ENCODE assay signal across 20 cellular contexts in genomic region chr15:87753539-87753938, GRCh38.
DNase-seq lines count a peak whose midpoint lies in the region; ATAC-seq and TF ChIP-seq lines count a peak whose summit lies in the region.
"Had no signal": no experiment of that assay in that cellular context is flagged by ENCODE, and none has a peak within 500 bp of the region (broad histone marks: within the 10 kb centered on the region; RNA-seq: fewer than 3 reads in every experiment).

No MANE protein-coding gene starts in this region.

- H4K20me1 ChIP-seq in IMR-90 (ENCODE audit: insufficient read depth, low read length), result no peaks in the 10 kb centered on the region

- in situ Hi-C loops in IMR-90 (cut with MboI; ENCODE audit: low sequenced_read_pairs), result no loop called here

- no peak overlapping the region for H3K18ac ChIP-seq in IMR-90 (ENCODE audit: low read depth, low read length)

- H3K27me3 ChIP-seq in IMR-90 (ENCODE audit: control insufficient read depth, insufficient read depth, low read length), result no peaks in the 10 kb centered on the region
- no peaks in the 10 kb centered on the region for H3K27me3 ChIP-seq in SJCRH30
- H3K27me3 ChIP-seq: sigmoid colon, tibial nerve had no signal

- no peak overlapping the region for H3K27ac ChIP-seq in IMR-90 (ENCODE audit: insufficient read depth, low read length)
- no peak overlapping the region for H3K27ac ChIP-seq in SJCRH30
- H3K27ac ChIP-seq: lower lobe of right lung, sigmoid colon, VCaP had no signal

- 0 out of 3 replicates have a peak overlapping the region, but pooled peaks have one; percentile 24 for H2BK15ac ChIP-seq in IMR-90 (ENCODE audit: low read depth, low read length)

- no peak overlapping the region for H3K56ac ChIP-seq in IMR-90 (ENCODE audit: extremely low read depth, insufficient read depth, low read length)

- CTCF ChIA-PET in IMR-90 (lab: Yijun Ruan, JAX), result no interaction called here

- H3K4me3 ChIP-seq in IMR-90 (ENCODE audit: insufficient read depth, low read depth, low read length) (no peak overlapping the region), SJCRH30 (no peak overlapping the region)
- H3K4me3 ChIP-seq: lower lobe of right lung, sigmoid colon, tibial nerve had no signal

- no peak overlapping the region for H3K9ac ChIP-seq in IMR-90 (ENCODE audit: low read depth, low read length)

- 89% methylated on average over 5 of the region's 11 CpGs; no CpG with 5 or more reads in 1 of the 2 experiments for WGBS in IMR-90 (ENCODE audit: extremely low coverage in 2 of 2, insufficient read length in 1 of 2), 2 experiments

- H3K9me3 ChIP-seq in IMR-90 (ENCODE audit: control insufficient read depth, insufficient read depth, low read length) (no peaks in the 10 kb centered on the region), SJCRH30 (replicated peaks) (no peaks in the 10 kb centered on the region)
- H3K9me3 ChIP-seq: lower lobe of right lung, sigmoid colon, tibial nerve had no signal

- no TSS peak for BruUV-seq in IMR-90 (replicated peaks; lab: Mats Ljungman, UMichigan)

- TF ChIP-seq RAD21 in IMR-90 (IDR thresholded peaks at IDR 0.05; ENCODE audit: low read length), result no peak

- H3K79me1 ChIP-seq in IMR-90 (ENCODE audit: low read depth in 1 of 2, low read length in 2 of 2), result no peaks in the 10 kb centered on the region

- intact Hi-C loops in IMR-90 (cut with micrococcal nuclease), result loop anchor here (2.0 to 5.0 kb wide), 2 partner anchors 64 to 117 kb away; no protein-coding TSS in a partner anchor

- H2AFZ ChIP-seq in IMR-90 (replicated peaks; ENCODE audit: low read length, poor library complexity), result no peak overlapping the region

- no peak overlapping the region for H3K23ac ChIP-seq in IMR-90 (ENCODE audit: low read depth, low read length)

- ATAC-seq in IMR-90 (ENCODE audit: low read depth) (no peak), HG03520 (IDR thresholded peaks at IDR 0.05; ENCODE audit: unreplicated experiment) (no peak)
- ATAC-seq: activated CD8-positive, alpha-beta memory T cell treated with anti-CD3 and anti-CD28 coated beads, Interleukin-2, amount 10 ng/mL, durations not matched to agents 7 days and 5 days; lower lobe of right lung; stimulated activated naive CD8-positive, alpha-beta T cell treated with anti-CD3 and anti-CD28 coated beads, Interleukin-15, amount 100 ng/mL, for 72 hours had no signal

- H4K91ac ChIP-seq in IMR-90 (ENCODE audit: insufficient read depth, low read depth, low read length), result peak overlapping the region; percentile 68

- H2BK20ac ChIP-seq in IMR-90 (ENCODE audit: low read depth, low read length), result no peak overlapping the region; the same call in 1 of the 2 replicates

- H3K9me1 ChIP-seq in IMR-90 (ENCODE audit: insufficient read depth, low read length), result peaks cover under 1% of the 10 kb centered on the region; the same call in 1 of the 2 replicates

- H2AK9ac ChIP-seq in IMR-90 (replicated peaks; ENCODE audit: low read depth, low read length, poor library complexity), result no peak overlapping the region

- H2AK5ac ChIP-seq in IMR-90 (ENCODE audit: low read depth, low read length), result no peak overlapping the region; the same call in 1 of the 2 replicates

- H2BK5ac ChIP-seq in IMR-90 (ENCODE audit: low read depth, low read length, poor library complexity, severe bottlenecking), result no peak overlapping the region

- no peak overlapping the region for H3K4me2 ChIP-seq in IMR-90 (ENCODE audit: low read depth, low read length)

- POLR2A ChIA-PET in IMR-90 (lab: Charles Lee; ENCODE audit: unreplicated experiment), result no interaction called here

- H4K8ac ChIP-seq in IMR-90 (ENCODE audit: low read depth in 2 of 2, low read length in 2 of 2), result peak overlapping the region in 1 of 2 experiments; percentile 55; a peak in 2 of 4 replicates

- peak; percentile 20 for DNase-seq in COLO668 (lab: John Stamatoyannopoulos, UW; ENCODE audit: unreplicated experiment)
- DNase-seq in IMR-90, result no peak
- DNase-seq in SJCRH30, result peak; percentile 37 to 53
- peak; percentile 38 for DNase-seq in iPS-NIHi7 (ENCODE audit: extremely low spot score)
- DNase-seq in NK-92 treated with Interleukin-12 subunit alpha and Interleukin-12 subunit beta, amount 100 ng/mL, for 24 hours (lab: John Stamatoyannopoulos, UW), result no peak
- DNase-seq in activated effector memory CD4-positive, alpha-beta T cell treated with anti-CD3 and anti-CD28 coated beads, Interleukin-2, amount 50 U/mL, for 16 hours, result no peak
- DNase-seq: activated CD4-positive, alpha-beta T cell treated with anti-CD3 and anti-CD28 coated beads, Interleukin-2, amount 10 ng/mL, durations not matched to agents 7 days and 5 days; activated CD8-positive, alpha-beta memory T cell treated with anti-CD3 and anti-CD28 coated beads, Interleukin-2, amount 10 ng/mL, durations not matched to agents 7 days and 5 days; activated naive CD4-positive, alpha-beta T cell treated with anti-CD3 and anti-CD28 coated beads, Interleukin-2, amount 50 U/mL, for 16 hours; AML-193; CD8-positive, alpha-beta memory T cell; DMS53; lower lobe of right lung; NCI-H1417 treated with DMSO at 0.1 percent for 48 hours; sigmoid colon; stimulated activated CD4-positive, alpha-beta T cell treated with anti-CD3 and anti-CD28 coated beads, Interleukin-15, amount 100 ng/mL, for 24 hours; stimulated activated naive CD8-positive, alpha-beta T cell treated with anti-CD3 and anti-CD28 coated beads, Interleukin-15, amount 100 ng/mL, for 72 hours had no signal

- TF ChIP-seq CTCF in IMR-90 (conservative IDR thresholded peaks at IDR 0.05; ENCODE audit: low read depth, low read length), result no peak

- TF ChIP-seq POLR2A in IMR-90 (IDR thresholded peaks at IDR 0.05; ENCODE audit: low read depth, low read length), result no peak

- no peak overlapping the region for H3K14ac ChIP-seq in IMR-90 (replicated peaks; ENCODE audit: low read depth, low read length)

- peak overlapping the region; percentile 15; the same call in 1 of the 2 replicates for H3K4ac ChIP-seq in IMR-90 (ENCODE audit: low read depth, low read length)

- H3K36me3 ChIP-seq in IMR-90 (ENCODE audit: control insufficient read depth, insufficient read depth, low read length), result no peaks in the 10 kb centered on the region
- no peaks in the 10 kb centered on the region for H3K36me3 ChIP-seq in SJCRH30
- H3K36me3 ChIP-seq: lower lobe of right lung, sigmoid colon, tibial nerve had no signal

- dilution Hi-C loops in IMR-90 (cut with HindIII; ENCODE audit: low sequenced_read_pairs, unreplicated experiment), result no loop called here

- no peak overlapping the region for H4K5ac ChIP-seq in IMR-90 (ENCODE audit: low read depth, low read length)

- H3K4me1 ChIP-seq in IMR-90 (ENCODE audit: control insufficient read depth, insufficient read depth, low read length) (peaks cover 14% of the 10 kb centered on the region), SJCRH30 (peaks cover 36% of the 10 kb centered on the region)

- peak overlapping the region; percentile 26; the same call in 1 of the 2 replicates for H2BK120ac ChIP-seq in IMR-90 (ENCODE audit: low read depth, low read length)

TF ChIP-seq in IMR-90, 13 proteins besides CTCF, POLR2A, EP300 and RAD21:
- TF ChIP-seq SMC3 (IDR thresholded peaks at IDR 0.05; ENCODE audit: low read depth, low read length), result no peak
- no peak for TF ChIP-seq MAFK (IDR thresholded peaks at IDR 0.05; ENCODE audit: low read depth, low read length)
- TF ChIP-seq CHD1 (IDR thresholded peaks at IDR 0.05; ENCODE audit: low read depth, low read length), result no peak
- TF ChIP-seq ELK1 (IDR thresholded peaks at IDR 0.05; ENCODE audit: borderline replicate concordance, low read depth, low read length), result no peak
- no peak for TF ChIP-seq CEBPB (IDR thresholded peaks at IDR 0.05; ENCODE audit: low read depth, low read length)
- no peak for TF ChIP-seq BHLHE40 (IDR thresholded peaks at IDR 0.05; ENCODE audit: low read depth, low read length)
- TF ChIP-seq NFE2L2 (IDR thresholded peaks at IDR 0.05; ENCODE audit: low read depth, low read length), result no peak
- TF ChIP-seq FOS (IDR thresholded peaks at IDR 0.05; ENCODE audit: low read depth, low read length), result no peak
- no peak for TF ChIP-seq RCOR1 (IDR thresholded peaks at IDR 0.05; ENCODE audit: insufficient replicate concordance, low read length)
- no peak for TF ChIP-seq MAZ (IDR thresholded peaks at IDR 0.05; ENCODE audit: borderline replicate concordance, low read depth, low read length)
- TF ChIP-seq MXI1 (IDR thresholded peaks at IDR 0.05; ENCODE audit: borderline replicate concordance, low read depth, low read length), result no peak
- TF ChIP-seq USF2 (IDR thresholded peaks at IDR 0.05; ENCODE audit: low read depth, low read length), result no peak
- no peak for TF ChIP-seq RFX5 (IDR thresholded peaks at IDR 0.05; ENCODE audit: low read depth, low read length)

Comparison
In these comparisons a context has a peak if more than half of its experiments do, and no peak if none do; other contexts are left out.
1. DNase-seq: peak in COLO668 (single experiment), SJCRH30 (2 of 2) and iPS-NIHi7 (single experiment); none in IMR-90 (single experiment), NK-92 treated with Interleukin-12 subunit alpha and Interleukin-12 subunit beta, amount 100 ng/mL, for 24 hours (single experiment) and activated effector memory CD4-positive, alpha-beta T cell treated with anti-CD3 and anti-CD28 coated beads, Interleukin-2, amount 50 U/mL, for 16 hours (single experiment).